Comparison of ENCODE assay signal across 16 cellular contexts in the genomic region with DNA sequence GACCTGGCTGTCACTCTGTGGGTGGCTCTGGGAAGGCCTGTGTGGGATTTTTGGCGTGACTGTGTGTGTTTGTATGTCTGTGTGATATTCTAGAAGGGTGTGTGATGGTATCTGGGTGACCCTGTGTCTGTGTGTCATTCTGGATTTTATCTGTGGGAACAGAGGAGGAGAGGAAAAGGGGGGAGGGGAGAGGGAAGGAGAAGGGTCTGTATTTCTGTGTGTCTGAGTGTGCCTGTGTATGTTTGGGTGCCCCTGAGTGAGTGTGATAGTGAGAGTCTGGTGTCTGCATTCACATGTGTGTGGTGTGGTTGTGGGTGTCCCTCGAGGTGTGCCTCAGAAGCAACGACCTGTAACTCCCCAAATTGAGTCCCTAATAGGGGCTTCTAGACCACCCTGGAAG. TPM values are rescaled to one million over a fixed set of nuclear protein-coding genes. Genes with fewer than 3 reads are reported as not detected.
DNase-seq lines count a peak whose midpoint lies in the region; ATAC-seq, FAIRE-seq and TF ChIP-seq lines count a peak whose summit lies in the region.
"Had no signal": no experiment of that assay in that cellular context is flagged by ENCODE, and none has a peak within 500 bp of the region (broad histone marks: within the 10 kb centered on the region; RNA-seq: fewer than 3 reads in every experiment).

No MANE protein-coding gene starts in this region.

- TF ChIP-seq EP300 in HepG2 (IDR thresholded peaks at IDR 0.05; ENCODE audit: low read depth in 2 of 2, low read length in 2 of 2) (no peak), HepG2 (CRISPR knock-in tag; IDR thresholded peaks at IDR 0.05; ENCODE audit: borderline replicate concordance) (no peak)

- H3K79me2 ChIP-seq in HepG2 (ENCODE audit: insufficient read depth, low read length) = no peaks in the 10 kb centered on the region
- H3K79me2 ChIP-seq in osteoblast (ENCODE audit: insufficient read depth, low read length) = no peaks in the 10 kb centered on the region

- H3K9ac ChIP-seq in HepG2 (ENCODE audit: insufficient read depth, low read depth, low read length) = peak overlapping the region; percentile 52

- TF ChIP-seq RAD21 in HepG2 (CRISPR knock-in tag; IDR thresholded peaks at IDR 0.05) = no peak

- peaks cover 5% of the 10 kb centered on the region for H3K4me1 Mint-ChIP-seq in brain

- DNase-seq in HepG2 (ENCODE audit: low spot score) (no peak), right lobe of liver (no peak), osteoblast (ENCODE audit: insufficient read length, low spot score, missing footprints) (peak; percentile 83), COR-L47 (lab: John Stamatoyannopoulos, UW) (no peak), GM13977 (ENCODE audit: low spot score) (no peak)
- DNase-seq: CD4-positive, alpha-beta T cell; H9; KG1 had no signal

- H3K4me2 ChIP-seq in HepG2 (ENCODE audit: low read depth, low read length) (peak overlapping the region; percentile 98), osteoblast (ENCODE audit: insufficient read depth, low read length) (no peak overlapping the region)
- H3K4me2 ChIP-seq: GM23338 had no signal

- peak overlapping the region in 1 of 5 experiments; percentile 21 for H3K4me3 Mint-ChIP-seq in brain
- H3K4me3 Mint-ChIP-seq: CD4-positive, alpha-beta T cell; GM23338 had no signal

- H3K9me3 ChIP-seq in HepG2 (ENCODE audit: low read length) = no peaks in the 10 kb centered on the region
- no peaks in the 10 kb centered on the region for H3K9me3 ChIP-seq in right lobe of liver
- no peaks in the 10 kb centered on the region for H3K9me3 ChIP-seq in osteoblast (ENCODE audit: low read depth, low read length)

- TF ChIP-seq CTCF in HepG2 (CRISPR knock-in tag; IDR thresholded peaks at IDR 0.05) = no peak
- TF ChIP-seq CTCF in right lobe of liver (IDR thresholded peaks at IDR 0.05) = no peak
- no peak for TF ChIP-seq CTCF in brain (conservative IDR thresholded peaks at IDR 0.05)
- TF ChIP-seq CTCF in osteoblast (IDR thresholded peaks at IDR 0.05; ENCODE audit: extremely low read depth, low read depth, low read length) = no peak
- TF ChIP-seq CTCF in GM13977 (IDR thresholded peaks at IDR 0.05; ENCODE audit: extremely low read depth, insufficient read depth, missing control alignments) = no peak

- no peak for ATAC-seq in HepG2
- ATAC-seq in right lobe of liver = no peak
- ATAC-seq in GM21367 (IDR thresholded peaks at IDR 0.05; ENCODE audit: unreplicated experiment) = no peak
- ATAC-seq: GM12878, GM23338 had no signal

- H3K27me3 ChIP-seq in HepG2 (ENCODE audit: control insufficient read depth in 1 of 2, insufficient read depth in 2 of 2, low read length in 2 of 2) (peaks cover 0 to 5% of the 10 kb centered on the region in 2 experiments; a peak in 1 of 5 replicates), right lobe of liver (no peaks in the 10 kb centered on the region), osteoblast (ENCODE audit: insufficient read depth, low read length) (peaks cover 3% of the 10 kb centered on the region)

- CTCF ChIA-PET in HepG2 (lab: Yijun Ruan, JAX; ENCODE audit: low intra/inter-chr PET ratio, low total read pairs) = no interaction called here

- FAIRE-seq in HepG2 (lab: Jason Lieb, UNC) = no peak
- FAIRE-seq: GM12878 had no signal

- intact Hi-C loops in HepG2 (cut with micrococcal nuclease; ENCODE audit: unreplicated experiment) = no loop called here
- intact Hi-C loops in right lobe of liver (cut with DNase I) = no loop called here

- TF ChIP-seq POLR2A in HepG2 (IDR thresholded peaks at IDR 0.05; ENCODE audit: insufficient read depth in 1 of 2, low read depth in 2 of 2, low read length in 2 of 2) (no peak), right lobe of liver (IDR thresholded peaks at IDR 0.05) (no peak)

- H4K20me1 ChIP-seq in HepG2 (ENCODE audit: insufficient read depth, low read length) = no peaks in the 10 kb centered on the region
- H4K20me1 ChIP-seq in osteoblast (ENCODE audit: insufficient read depth, low read length) = no peaks in the 10 kb centered on the region

- H3K27ac Mint-ChIP-seq in brain = peak overlapping the region in 4 of 5 experiments; percentile 15 to 63 (median 30)
- H3K27ac Mint-ChIP-seq: CD4-positive, alpha-beta T cell; GM23338; H9 had no signal

- no peaks in the 10 kb centered on the region for H3K36me3 Mint-ChIP-seq in brain

- H2AFZ ChIP-seq in HepG2 (ENCODE audit: low read length) (no peak overlapping the region), osteoblast (ENCODE audit: low read length) (no peak overlapping the region)
- H2AFZ ChIP-seq: GM23338 had no signal

- POLR2A ChIA-PET in HepG2 (lab: Yijun Ruan, JAX) = interaction anchor here (2.9 kb wide), 1 partner anchor 68 kb away, joined by 48 read pairs; no protein-coding TSS in a partner anchor

- BruUV-seq in HepG2 (replicated peaks; lab: Mats Ljungman, UMichigan) = TSS peak; percentile 74

- H3K4me3 ChIP-seq in HepG2 (replicated peaks in 1 of 3; ENCODE audit: insufficient read depth in 1 of 3, low read depth in 2 of 3, low read length in 3 of 3) (peak overlapping the region in 1 of 3 experiments; percentile 22; a peak in 2 of 6 replicates), right lobe of liver (no peak overlapping the region), osteoblast (ENCODE audit: insufficient read depth, low read length) (no peak overlapping the region)
- H3K4me3 ChIP-seq: GM12878, GM23338 had no signal

- H3K36me3 ChIP-seq in HepG2 (replicated peaks in 1 of 2; ENCODE audit: control insufficient read depth in 1 of 2, insufficient read depth in 2 of 2, low read length in 2 of 2) = no peaks in the 10 kb centered on the region
- H3K36me3 ChIP-seq in right lobe of liver = no peaks in the 10 kb centered on the region
- no peaks in the 10 kb centered on the region for H3K36me3 ChIP-seq in osteoblast (ENCODE audit: insufficient read depth, low read length)

- H3K9me3 Mint-ChIP-seq in brain = peaks cover 0 to 8% (median 0%) of the 10 kb centered on the region in 5 experiments
- H3K9me3 Mint-ChIP-seq: CD4-positive, alpha-beta T cell; GM23338; H9 had no signal

- no peak overlapping the region for H3K27ac ChIP-seq in HepG2 (ENCODE audit: extremely low read length, insufficient read depth, low read length)
- H3K27ac ChIP-seq in right lobe of liver = no peak overlapping the region
- no peak overlapping the region for H3K27ac ChIP-seq in osteoblast (ENCODE audit: low read depth, low read length)
- H3K27ac ChIP-seq: 22Rv1, HL-60 had no signal

- WGBS in HepG2 (ENCODE audit: low lambda C conversion rate) = 36% methylated on average over 1 of the region's 3 CpGs
- WGBS in right lobe of liver (ENCODE audit: insufficient coverage, low coverage, low lambda C conversion rate, missing lambda C conversion rate) = no CpG with 5 or more reads among the region's 3 CpGs

- in situ Hi-C loops in HepG2 (cut with HindIII; ENCODE audit: extremely low pct_ligation_motif_present, low pct_unique_long_range_greater_than_20kb) (loop anchor here (5.0 kb wide), 2 partner anchors 35 to 75 kb away; no protein-coding TSS in a partner anchor), GM13977 (cut with MboI; ENCODE audit: low pct_unique_long_range_greater_than_20kb, low sequenced_read_pairs, unreplicated experiment) (no loop called here)

- peaks cover 18% of the 10 kb centered on the region for H3K27me3 Mint-ChIP-seq in brain

- H3K4me1 ChIP-seq in HepG2 (ENCODE audit: insufficient read depth, low read length) (peaks cover 67% of the 10 kb centered on the region), right lobe of liver (no peaks in the 10 kb centered on the region), osteoblast (ENCODE audit: insufficient read depth, low read length) (peaks cover 16% of the 10 kb centered on the region)

RNA-seq across cellular contexts. Expression of a gene that starts 8.1 kb away (rescaled TPM):
- 5.4 and 5.6 TPM in 2 replicates for total RNA-seq in HepG2 (2016; rRNA removed; fragmentation: Illumina TruSeq; extraction: Trizol)
- 16.3 and 20.2 TPM in 2 replicates for total RNA-seq in HepG2 (2016; cell fraction: cytosol; rRNA removed; fragmentation: Illumina TruSeq; extraction: Trizol; ENCODE audit: low read depth)
- 4.6 and 4.7 TPM in 2 replicates for total RNA-seq in HepG2 (2016; cell fraction: insoluble cytoplasmic fraction; rRNA removed; fragmentation: Illumina TruSeq; extraction: Trizol)
- total RNA-seq in HepG2 (2016; cell fraction: membrane; rRNA removed; fragmentation: Illumina TruSeq; extraction: Trizol) = 6.7 and 9.2 TPM in 2 replicates
- total RNA-seq in HepG2 (2016; cell fraction: nucleus; rRNA removed; fragmentation: Illumina TruSeq; extraction: Trizol) = 4.9 and 6.0 TPM in 2 replicates
- 3.0 and 3.4 TPM in 2 replicates for polyA plus RNA-seq in HepG2 (2011; rRNA removed)
- polyA plus RNA-seq in HepG2 (2011; cell fraction: cytosol; rRNA removed) = 1.4 and 1.6 TPM in 2 replicates
- 11.0 and 14.0 TPM in 2 replicates for polyA plus RNA-seq in HepG2 (2011; cell fraction: nucleus; rRNA removed)
- 9.0 and 12.2 TPM in 2 replicates for polyA plus RNA-seq in HepG2 (2012)
- polyA plus RNA-seq in HepG2 (2016; cell fraction: cytosol; fragmentation: Illumina TruSeq; extraction: Trizol; ENCODE audit: low read depth) = 0.70 and 0.93 TPM in 2 replicates
- 8.8 and 11.9 TPM in 2 replicates for polyA plus RNA-seq in HepG2 (2016; cell fraction: insoluble cytoplasmic fraction; fragmentation: Illumina TruSeq; extraction: Trizol; ENCODE audit: low read depth)
- 3.1 and 4.9 TPM in 2 replicates for polyA plus RNA-seq in HepG2 (2016; cell fraction: membrane; fragmentation: Illumina TruSeq; extraction: Trizol; ENCODE audit: low read depth)
- polyA plus RNA-seq in HepG2 (2016; cell fraction: nucleus; fragmentation: Illumina TruSeq; extraction: Trizol; ENCODE audit: insufficient read depth, low read depth) = 14.6 and 14.7 TPM in 2 replicates
- 0.82 and 6.2 TPM in 2 replicates for polyA minus RNA-seq in HepG2 (2011; rRNA and poly(A)+ RNA removed; ENCODE audit: low replicate concordance)
- 5.0 and 6.2 TPM in 2 replicates for polyA minus RNA-seq in HepG2 (2011; cell fraction: cytosol; rRNA and poly(A)+ RNA removed)
- 6.8 and 7.7 TPM in 2 replicates for polyA minus RNA-seq in HepG2 (2011; cell fraction: nucleus; rRNA and poly(A)+ RNA removed)
- 10 to 100 TPM; 20.3 to 40.0 (median 26.7) TPM for total RNA-seq in right lobe of liver
- polyA plus RNA-seq in brain (ENCODE audit: insufficient read depth, low read depth, low replicate concordance) = 239 TPM
- 114 and 122 TPM in 2 replicates for total RNA-seq in osteoblast

RNA-seq across cellular contexts. Expression of a gene that starts 17.8 kb away (rescaled TPM):
- not detected in 2 replicates for total RNA-seq in HepG2 (2016; rRNA removed; fragmentation: Illumina TruSeq; extraction: Trizol)
- total RNA-seq in HepG2 (2016; cell fraction: cytosol; rRNA removed; fragmentation: Illumina TruSeq; extraction: Trizol; ENCODE audit: low read depth) = not detected in 2 replicates
- not detected in 2 replicates for total RNA-seq in HepG2 (2016; cell fraction: insoluble cytoplasmic fraction; rRNA removed; fragmentation: Illumina TruSeq; extraction: Trizol)
- not detected in 2 replicates for total RNA-seq in HepG2 (2016; cell fraction: membrane; rRNA removed; fragmentation: Illumina TruSeq; extraction: Trizol)
- total RNA-seq in HepG2 (2016; cell fraction: nucleus; rRNA removed; fragmentation: Illumina TruSeq; extraction: Trizol) = not detected in 2 replicates
- polyA plus RNA-seq in HepG2 (2011; rRNA removed) = 0.04 TPM in 1 of 2 replicates, not detected in the other
- 0.03 and 0.04 TPM in 2 replicates for polyA plus RNA-seq in HepG2 (2011; cell fraction: cytosol; rRNA removed)
- polyA plus RNA-seq in HepG2 (2011; cell fraction: nucleus; rRNA removed) = 0.10 and 0.13 TPM in 2 replicates
- polyA plus RNA-seq in HepG2 (2012) = not detected in 2 replicates
- not detected in 2 replicates for polyA plus RNA-seq in HepG2 (2016; cell fraction: cytosol; fragmentation: Illumina TruSeq; extraction: Trizol; ENCODE audit: low read depth)
- polyA plus RNA-seq in HepG2 (2016; cell fraction: insoluble cytoplasmic fraction; fragmentation: Illumina TruSeq; extraction: Trizol; ENCODE audit: low read depth) = not detected in 2 replicates
- not detected in 2 replicates for polyA plus RNA-seq in HepG2 (2016; cell fraction: membrane; fragmentation: Illumina TruSeq; extraction: Trizol; ENCODE audit: low read depth)
- not detected in 2 replicates for polyA plus RNA-seq in HepG2 (2016; cell fraction: nucleus; fragmentation: Illumina TruSeq; extraction: Trizol; ENCODE audit: insufficient read depth, low read depth)
- 0.40 TPM in 1 of 2 replicates, not detected in the other for polyA minus RNA-seq in HepG2 (2011; rRNA and poly(A)+ RNA removed; ENCODE audit: low replicate concordance)
- not detected in 2 replicates for polyA minus RNA-seq in HepG2 (2011; cell fraction: cytosol; rRNA and poly(A)+ RNA removed)
- not detected in 2 replicates for polyA minus RNA-seq in HepG2 (2011; cell fraction: nucleus; rRNA and poly(A)+ RNA removed)
- total RNA-seq in right lobe of liver = not detected
- polyA plus RNA-seq in brain (ENCODE audit: insufficient read depth, low read depth, low replicate concordance) = 0.56 TPM
- not detected in 2 replicates for total RNA-seq in osteoblast
- total RNA-seq: CD4-positive, alpha-beta T cell; G401 had no signal
- polyA plus RNA-seq: BJ had no signal

RNA-seq across cellular contexts. Expression of a gene that starts 30.2 kb away (rescaled TPM):
- total RNA-seq in HepG2 (2016; rRNA removed; fragmentation: Illumina TruSeq; extraction: Trizol) = 24.6 and 37.4 TPM in 2 replicates
- total RNA-seq in HepG2 (2016; cell fraction: cytosol; rRNA removed; fragmentation: Illumina TruSeq; extraction: Trizol; ENCODE audit: low read depth) = 14.3 and 14.8 TPM in 2 replicates
- total RNA-seq in HepG2 (2016; cell fraction: insoluble cytoplasmic fraction; rRNA removed; fragmentation: Illumina TruSeq; extraction: Trizol) = 25.1 and 41.7 TPM in 2 replicates
- total RNA-seq in HepG2 (2016; cell fraction: membrane; rRNA removed; fragmentation: Illumina TruSeq; extraction: Trizol) = 14.2 and 15.7 TPM in 2 replicates
- total RNA-seq in HepG2 (2016; cell fraction: nucleus; rRNA removed; fragmentation: Illumina TruSeq; extraction: Trizol) = 8.8 and 9.5 TPM in 2 replicates
- 30.7 and 31.9 TPM in 2 replicates for polyA plus RNA-seq in HepG2 (2011; rRNA removed)
- polyA plus RNA-seq in HepG2 (2011; cell fraction: cytosol; rRNA removed) = 33.0 and 52.1 TPM in 2 replicates
- polyA plus RNA-seq in HepG2 (2011; cell fraction: nucleus; rRNA removed) = 13.9 and 14.0 TPM in 2 replicates
- polyA plus RNA-seq in HepG2 (2012) = 19.0 and 20.6 TPM in 2 replicates
- 24.7 and 26.7 TPM in 2 replicates for polyA plus RNA-seq in HepG2 (2016; cell fraction: cytosol; fragmentation: Illumina TruSeq; extraction: Trizol; ENCODE audit: low read depth)
- 71.6 and 84.3 TPM in 2 replicates for polyA plus RNA-seq in HepG2 (2016; cell fraction: insoluble cytoplasmic fraction; fragmentation: Illumina TruSeq; extraction: Trizol; ENCODE audit: low read depth)
- polyA plus RNA-seq in HepG2 (2016; cell fraction: membrane; fragmentation: Illumina TruSeq; extraction: Trizol; ENCODE audit: low read depth) = 20.1 and 21.0 TPM in 2 replicates
- polyA plus RNA-seq in HepG2 (2016; cell fraction: nucleus; fragmentation: Illumina TruSeq; extraction: Trizol; ENCODE audit: insufficient read depth, low read depth) = 27.9 and 29.2 TPM in 2 replicates
- 6.2 and 12.6 TPM in 2 replicates for polyA minus RNA-seq in HepG2 (2011; rRNA and poly(A)+ RNA removed; ENCODE audit: low replicate concordance)
- polyA minus RNA-seq in HepG2 (2011; cell fraction: cytosol; rRNA and poly(A)+ RNA removed) = 9.9 and 11.7 TPM in 2 replicates
- 3.2 and 3.7 TPM in 2 replicates for polyA minus RNA-seq in HepG2 (2011; cell fraction: nucleus; rRNA and poly(A)+ RNA removed)
- total RNA-seq in right lobe of liver = 10 to 100 TPM in 3 of 6 experiments, 1 to 10 TPM in 3; 7.7 to 29.3 (median 10.0) TPM
- polyA plus RNA-seq in brain (ENCODE audit: insufficient read depth, low read depth, low replicate concordance) = 73.8 TPM
- 15.2 and 16.8 TPM in 2 replicates for total RNA-seq in osteoblast

RNA-seq across cellular contexts. Expression of a gene that starts 41.5 kb away (rescaled TPM):
- 34.6 and 42.5 TPM in 2 replicates for total RNA-seq in HepG2 (2016; rRNA removed; fragmentation: Illumina TruSeq; extraction: Trizol)
- total RNA-seq in HepG2 (2016; cell fraction: cytosol; rRNA removed; fragmentation: Illumina TruSeq; extraction: Trizol; ENCODE audit: low read depth) = 64.7 and 77.4 TPM in 2 replicates
- 29.6 and 43.3 TPM in 2 replicates for total RNA-seq in HepG2 (2016; cell fraction: insoluble cytoplasmic fraction; rRNA removed; fragmentation: Illumina TruSeq; extraction: Trizol)
- 95.2 and 117 TPM in 2 replicates for total RNA-seq in HepG2 (2016; cell fraction: membrane; rRNA removed; fragmentation: Illumina TruSeq; extraction: Trizol)
- 27.5 and 30.5 TPM in 2 replicates for total RNA-seq in HepG2 (2016; cell fraction: nucleus; rRNA removed; fragmentation: Illumina TruSeq; extraction: Trizol)
- 50.3 and 54.2 TPM in 2 replicates for polyA plus RNA-seq in HepG2 (2011; rRNA removed)
- polyA plus RNA-seq in HepG2 (2011; cell fraction: cytosol; rRNA removed) = 51.8 and 73.5 TPM in 2 replicates
- polyA plus RNA-seq in HepG2 (2011; cell fraction: nucleus; rRNA removed) = 80.8 and 87.8 TPM in 2 replicates
- 95.7 and 105 TPM in 2 replicates for polyA plus RNA-seq in HepG2 (2012)
- polyA plus RNA-seq in HepG2 (2016; cell fraction: cytosol; fragmentation: Illumina TruSeq; extraction: Trizol; ENCODE audit: low read depth) = 137 and 157 TPM in 2 replicates
- polyA plus RNA-seq in HepG2 (2016; cell fraction: insoluble cytoplasmic fraction; fragmentation: Illumina TruSeq; extraction: Trizol; ENCODE audit: low read depth) = 55.9 and 73.5 TPM in 2 replicates
- 175 and 195 TPM in 2 replicates for polyA plus RNA-seq in HepG2 (2016; cell fraction: membrane; fragmentation: Illumina TruSeq; extraction: Trizol; ENCODE audit: low read depth)
- 90.3 and 97.5 TPM in 2 replicates for polyA plus RNA-seq in HepG2 (2016; cell fraction: nucleus; fragmentation: Illumina TruSeq; extraction: Trizol; ENCODE audit: insufficient read depth, low read depth)
- polyA minus RNA-seq in HepG2 (2011; rRNA and poly(A)+ RNA removed; ENCODE audit: low replicate concordance) = 54.6 and 102 TPM in 2 replicates
- 52.5 and 54.0 TPM in 2 replicates for polyA minus RNA-seq in HepG2 (2011; cell fraction: cytosol; rRNA and poly(A)+ RNA removed)
- polyA minus RNA-seq in HepG2 (2011; cell fraction: nucleus; rRNA and poly(A)+ RNA removed) = 20.0 and 27.4 TPM in 2 replicates
- 10 to 100 TPM; 37.8 to 69.0 (median 52.9) TPM for total RNA-seq in right lobe of liver
- polyA plus RNA-seq in brain (ENCODE audit: insufficient read depth, low read depth, low replicate concordance) = 343 TPM
- 80.2 and 84.0 TPM in 2 replicates for total RNA-seq in osteoblast

RNA-seq across cellular contexts. Expression of a gene that starts 48.8 kb away (rescaled TPM):
- total RNA-seq in HepG2 (2016; rRNA removed; fragmentation: Illumina TruSeq; extraction: Trizol) (420 and 898 TPM in 2 replicates), right lobe of liver (1,000 to 10,000 TPM in 3 of 6 experiments, 100 to 1,000 TPM in 3; 771 to 1,471 (median 1,008) TPM), osteoblast (1,685 and 1,980 TPM in 2 replicates)
- 227 and 266 TPM in 2 replicates for total RNA-seq in HepG2 (2016; cell fraction: cytosol; rRNA removed; fragmentation: Illumina TruSeq; extraction: Trizol; ENCODE audit: low read depth)
- 389 and 943 TPM in 2 replicates for total RNA-seq in HepG2 (2016; cell fraction: insoluble cytoplasmic fraction; rRNA removed; fragmentation: Illumina TruSeq; extraction: Trizol)
- total RNA-seq in HepG2 (2016; cell fraction: membrane; rRNA removed; fragmentation: Illumina TruSeq; extraction: Trizol) = 340 and 383 TPM in 2 replicates
- total RNA-seq in HepG2 (2016; cell fraction: nucleus; rRNA removed; fragmentation: Illumina TruSeq; extraction: Trizol) = 693 and 829 TPM in 2 replicates
- polyA plus RNA-seq in HepG2 (2011; rRNA removed) (842 and 934 TPM in 2 replicates), brain (ENCODE audit: insufficient read depth, low read depth, low replicate concordance) (637 TPM)
- 752 and 842 TPM in 2 replicates for polyA plus RNA-seq in HepG2 (2011; cell fraction: cytosol; rRNA removed)
- 381 and 448 TPM in 2 replicates for polyA plus RNA-seq in HepG2 (2011; cell fraction: nucleus; rRNA removed)
- 606 and 725 TPM in 2 replicates for polyA plus RNA-seq in HepG2 (2012)
- 313 and 359 TPM in 2 replicates for polyA plus RNA-seq in HepG2 (2016; cell fraction: cytosol; fragmentation: Illumina TruSeq; extraction: Trizol; ENCODE audit: low read depth)
- polyA plus RNA-seq in HepG2 (2016; cell fraction: insoluble cytoplasmic fraction; fragmentation: Illumina TruSeq; extraction: Trizol; ENCODE audit: low read depth) = 478 and 547 TPM in 2 replicates
- 345 and 409 TPM in 2 replicates for polyA plus RNA-seq in HepG2 (2016; cell fraction: membrane; fragmentation: Illumina TruSeq; extraction: Trizol; ENCODE audit: low read depth)
- polyA plus RNA-seq in HepG2 (2016; cell fraction: nucleus; fragmentation: Illumina TruSeq; extraction: Trizol; ENCODE audit: insufficient read depth, low read depth) = 1,564 and 1,658 TPM in 2 replicates
- 932 and 1,241 TPM in 2 replicates for polyA minus RNA-seq in HepG2 (2011; rRNA and poly(A)+ RNA removed; ENCODE audit: low replicate concordance)
- 408 and 482 TPM in 2 replicates for polyA minus RNA-seq in HepG2 (2011; cell fraction: cytosol; rRNA and poly(A)+ RNA removed)
- 228 and 256 TPM in 2 replicates for polyA minus RNA-seq in HepG2 (2011; cell fraction: nucleus; rRNA and poly(A)+ RNA removed)
